In genomic region chr6:77290798-77291197, GRCh38 we compare ENCODE assay signal across 2 cellular contexts.
TF ChIP-seq lines count a peak whose summit lies in the region.

No MANE protein-coding gene starts in this region.

TF ChIP-seq in SK-N-SH, 30 proteins besides CTCF, POLR2A, EP300 and RAD21 (continued from another document):
- TF ChIP-seq IRF3 (IDR thresholded peaks at IDR 0.05; ENCODE audit: low read depth, low read length) (no peak), TAF1 (IDR thresholded peaks at IDR 0.05; ENCODE audit: borderline replicate concordance, low read depth, low read length) (no peak), CHD2 (IDR thresholded peaks at IDR 0.05; ENCODE audit: low read length, partially characterized antibody) (no peak), FOXM1 (IDR thresholded peaks at IDR 0.05; ENCODE audit: low read depth) (no peak), MXI1 (IDR thresholded peaks at IDR 0.05; ENCODE audit: low read depth, low read length) (no peak), GABPA (IDR thresholded peaks at IDR 0.05; ENCODE audit: low read depth) (no peak), USF1 (IDR thresholded peaks at IDR 0.05; ENCODE audit: borderline replicate concordance, low read depth) (no peak), MEF2A (IDR thresholded peaks at IDR 0.05; ENCODE audit: borderline replicate concordance, low read depth) (no peak), SIN3A (IDR thresholded peaks at IDR 0.05; ENCODE audit: borderline replicate concordance, low read depth, low read length) (no peak), POLR2AphosphoS5 (IDR thresholded peaks at IDR 0.05; ENCODE audit: low read depth, low read length) (no peak)
- TF ChIP-seq, protein P1, sequence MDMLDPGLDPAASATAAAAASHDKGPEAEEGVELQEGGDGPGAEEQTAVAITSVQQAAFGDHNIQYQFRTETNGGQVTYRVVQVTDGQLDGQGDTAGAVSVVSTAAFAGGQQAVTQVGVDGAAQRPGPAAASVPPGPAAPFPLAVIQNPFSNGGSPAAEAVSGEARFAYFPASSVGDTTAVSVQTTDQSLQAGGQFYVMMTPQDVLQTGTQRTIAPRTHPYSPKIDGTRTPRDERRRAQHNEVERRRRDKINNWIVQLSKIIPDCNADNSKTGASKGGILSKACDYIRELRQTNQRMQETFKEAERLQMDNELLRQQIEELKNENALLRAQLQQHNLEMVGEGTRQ (IDR thresholded peaks at IDR 0.05; ENCODE audit: borderline replicate concordance, low read depth, low read length) = no peak

TF ChIP-seq in SK-N-SH treated with all-trans-retinoic acid at 6 μM for 48 hours, 23 proteins besides CTCF, POLR2A, EP300 and RAD21 (continued from another document):
- no peak for TF ChIP-seq TCF4 (CRISPR knock-in tag; IDR thresholded peaks at IDR 0.05; ENCODE audit: borderline replicate concordance)
